ENCODE assay signal across 19 cellular contexts in genomic region chr5:101664071-101664791, GRCh38.
"Had no signal": no experiment of that assay in that cellular context is flagged by ENCODE, and none has a peak within 500 bp of the region (broad histone marks: within the 10 kb centered on the region; RNA-seq: fewer than 3 reads in every experiment).

No MANE protein-coding gene starts in this region.

- H3K27me3 ChIP-seq: brain microvascular endothelial cell, tibial nerve, vagina had no signal

- H3K27ac ChIP-seq: brain microvascular endothelial cell, dorsolateral prefrontal cortex, tibial nerve, vagina had no signal

- H3K4me1 ChIP-seq: tibial nerve, vagina had no signal

- H3K4me3 ChIP-seq: dorsolateral prefrontal cortex, tibial nerve, vagina had no signal

- DNase-seq: activated CD4-positive, alpha-beta T cell treated with anti-CD3 and anti-CD28 coated beads for 48 hours; activated CD4-positive, CD25-positive, alpha-beta regulatory T cell; activated CD8-positive, alpha-beta T cell treated with anti-CD3 and anti-CD28 coated beads for 36 hours; activated naive CD4-positive, alpha-beta T cell treated with anti-CD3 and anti-CD28 coated beads for 36 hours; activated naive CD8-positive, alpha-beta T cell treated with anti-CD3 and anti-CD28 coated beads, Interleukin-2, amount 50 U/mL, for 24 hours; activated T-cell treated with anti-CD3 and anti-CD28 coated beads, Interleukin-2, amount 50 U/mL, for 1 hour; anterior cingulate cortex; brain microvascular endothelial cell; central memory CD4-positive, alpha-beta T cell; dorsolateral prefrontal cortex; midbrain; nephron progenitor cell; stimulated activated CD4-positive, alpha-beta T cell treated with anti-CD3 and anti-CD28 coated beads, Interleukin-12 subunit alpha, Interleukin-12 subunit beta, amount 100 ng/mL, for 4 hours; stimulated activated CD4-positive, alpha-beta T cell treated with anti-CD3 and anti-CD28 coated beads, Interleukin-1b, Interleukin-23, amount 100 ng/mL, for 48 hours; stimulated activated CD8-positive, alpha-beta memory T cell treated with anti-CD3 and anti-CD28 coated beads, Interleukin-4, amount 100 ng/mL, for 48 hours; stimulated activated naive CD4-positive, alpha-beta T cell; substantia nigra had no signal

- H3K36me3 ChIP-seq: brain microvascular endothelial cell, tibial nerve, vagina had no signal

- H3K9me3 ChIP-seq: tibial nerve, vagina had no signal

- ATAC-seq: activated CD8-positive, alpha-beta T cell treated with anti-CD3 and anti-CD28 coated beads for 36 hours; activated naive CD8-positive, alpha-beta T cell treated with anti-CD3 and anti-CD28 coated beads, Interleukin-2, amount 50 U/mL, for 24 hours had no signal
